ENCODE assay signal across 21 cellular contexts in the genomic region with DNA sequence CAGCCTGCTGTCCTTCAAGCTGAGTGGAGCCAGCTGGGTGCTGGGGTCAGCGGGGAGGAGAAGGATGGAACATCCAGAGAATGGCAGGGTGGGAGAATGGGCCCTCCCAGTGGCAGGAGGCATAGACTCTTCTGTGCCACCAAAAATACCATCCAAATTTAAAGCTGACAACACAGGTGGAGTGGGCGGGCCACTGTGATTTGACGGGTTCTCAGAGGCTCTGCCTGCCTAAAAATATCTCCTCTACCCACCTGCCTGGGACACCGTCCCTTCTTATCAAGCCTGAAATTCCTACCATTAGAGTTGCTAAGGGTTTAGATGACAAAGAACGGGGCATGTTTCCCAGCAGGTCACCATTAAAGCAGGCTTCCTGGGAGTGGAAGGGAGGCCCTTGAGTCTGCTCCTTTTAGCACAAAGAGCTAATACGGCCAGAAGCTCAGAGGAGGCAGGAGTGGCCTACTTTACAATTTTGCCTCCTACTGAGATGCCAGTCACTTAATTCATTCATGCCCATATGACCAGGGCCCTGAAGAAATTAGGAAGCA. TPM values are rescaled to one million over a fixed set of nuclear protein-coding genes. Genes with fewer than 3 reads are reported as not detected.
A peak's percentile ranks its signal among the peaks of the same experiment; 100 is the strongest.
DNase-seq lines count a peak whose midpoint lies in the region; ATAC-seq and TF ChIP-seq lines count a peak whose summit lies in the region.
"Had no signal": no experiment of that assay in that cellular context is flagged by ENCODE, and none has a peak within 500 bp of the region (broad histone marks: within the 10 kb centered on the region; RNA-seq: fewer than 3 reads in every experiment).

No MANE protein-coding gene starts in this region.

- no peak for TF ChIP-seq POLR2A in sigmoid colon (IDR thresholded peaks at IDR 0.05)

- H3K4me3 ChIP-seq in cardiac muscle cell (no peak overlapping the region), left ventricle myocardium inferior (no peak overlapping the region), mesenchymal stem cell (ENCODE audit: insufficient read depth in 1 of 2, low read depth in 1 of 2, low read length in 2 of 2) (no peak overlapping the region), sigmoid colon (no peak overlapping the region), mammary epithelial cell (replicated peaks in 1 of 3; ENCODE audit: insufficient read depth in 1 of 3, low read depth in 2 of 3, low read length in 3 of 3) (no peak overlapping the region)
- H3K4me3 ChIP-seq: SJCRH30 had no signal

- no peak overlapping the region for H4K8ac ChIP-seq in mesenchymal stem cell (ENCODE audit: low read length)

- peaks cover 30% of the 10 kb centered on the region for H3K4me1 ChIP-seq in cardiac muscle cell (ENCODE audit: low read depth)
- H3K4me1 ChIP-seq in left ventricle myocardium inferior, result no peaks in the 10 kb centered on the region
- H3K4me1 ChIP-seq in mesenchymal stem cell (ENCODE audit: control insufficient read depth, insufficient read depth, low read depth, low read length), result no peaks in the 10 kb centered on the region
- no peaks in the 10 kb centered on the region for H3K4me1 ChIP-seq in sigmoid colon
- H3K4me1 ChIP-seq in mammary epithelial cell (ENCODE audit: insufficient read depth, low read length), result no peaks in the 10 kb centered on the region
- H3K4me1 ChIP-seq: SJCRH30 had no signal

- H3K9ac ChIP-seq in mesenchymal stem cell (ENCODE audit: low read length), result no peak overlapping the region
- no peak overlapping the region for H3K9ac ChIP-seq in mammary epithelial cell (ENCODE audit: insufficient read depth, low read length)

- no peak overlapping the region for H3K14ac ChIP-seq in mesenchymal stem cell (ENCODE audit: low read length in 2 of 2)

- no peaks in the 10 kb centered on the region for H3K79me2 ChIP-seq in mammary epithelial cell (ENCODE audit: insufficient read depth, low read length)

- dilution Hi-C loops in mammary epithelial cell (cut with HindIII; ENCODE audit: low sequenced_read_pairs), result no loop called here

- H3K36me3 ChIP-seq in cardiac muscle cell (no peaks in the 10 kb centered on the region), left ventricle myocardium inferior (no peaks in the 10 kb centered on the region), mesenchymal stem cell (ENCODE audit: control insufficient read depth in 1 of 2, insufficient read depth in 2 of 2, low read depth in 1 of 2, low read length in 2 of 2) (no peaks in the 10 kb centered on the region), sigmoid colon (no peaks in the 10 kb centered on the region), mammary epithelial cell (ENCODE audit: insufficient read depth, low read length) (no peaks in the 10 kb centered on the region)
- H3K36me3 ChIP-seq: SJCRH30 had no signal

- DNase-seq in cardiac muscle cell (ENCODE audit: low read depth in 1 of 2, low spot score in 1 of 2) (peak in 1 of 2 donors; percentile 58), left ventricle myocardium inferior (no peak), NCI-H69 (lab: John Stamatoyannopoulos, UW) (peak; percentile 11), mesenchymal stem cell (no peak), sigmoid colon (no peak), mammary epithelial cell (no peak), LoVo (ENCODE audit: low spot score) (no peak)
- DNase-seq: 8988T, Calu3, DMS79 treated with DMSO at 0.1 percent for 48 hours, Karpas-422, NCI-H1092 treated with DMSO at 0.1 percent for 48 hours, NCI-H1436 treated with DMSO at 0.1 percent for 48 hours, NCI-H187 treated with DMSO at 0.1 percent for 48 hours, NCI-H345, NCI-H510A treated with DMSO at 0.1 percent for 48 hours, NCI-H748 treated with DMSO at 0.1 percent for 48 hours had no signal

- no peaks in the 10 kb centered on the region for H4K20me1 ChIP-seq in mammary epithelial cell (ENCODE audit: insufficient read depth, low read length)

- H3K9me3 ChIP-seq in cardiac muscle cell (ENCODE audit: low read depth), result no peaks in the 10 kb centered on the region
- no peaks in the 10 kb centered on the region for H3K9me3 ChIP-seq in left ventricle myocardium inferior (replicated peaks)
- H3K9me3 ChIP-seq in mesenchymal stem cell (ENCODE audit: control insufficient read depth, low read length), result peaks cover 7% of the 10 kb centered on the region
- H3K9me3 ChIP-seq in sigmoid colon, result peaks cover 0 to 2% (median 0%) of the 10 kb centered on the region in 4 donors
- no peaks in the 10 kb centered on the region for H3K9me3 ChIP-seq in mammary epithelial cell (replicated peaks; ENCODE audit: insufficient read depth, low read length)
- H3K9me3 ChIP-seq: SJCRH30 had no signal

- intact Hi-C loops in left ventricle myocardium inferior (cut with micrococcal nuclease) (no loop called here), sigmoid colon (cut with DNase I) (no loop called here), mammary epithelial cell (cut with micrococcal nuclease) (no loop called here)

- no peak overlapping the region for H2BK120ac ChIP-seq in mesenchymal stem cell (ENCODE audit: low read depth, low read length)

- no peak overlapping the region for H3K23ac ChIP-seq in mesenchymal stem cell (ENCODE audit: low read length in 2 of 2)

- peak overlapping the region in 1 of 2 experiments; percentile 25 for H2BK12ac ChIP-seq in mesenchymal stem cell (ENCODE audit: low read length in 2 of 2)

- peak overlapping the region; percentile 51 for H2AFZ ChIP-seq in mesenchymal stem cell (ENCODE audit: low read depth, low read length)
- no peak overlapping the region for H2AFZ ChIP-seq in mammary epithelial cell (ENCODE audit: low read depth, low read length)

- H3K4me2 ChIP-seq in mesenchymal stem cell (ENCODE audit: low read length, poor library complexity, severe bottlenecking) (no peak overlapping the region), mammary epithelial cell (ENCODE audit: insufficient read depth, low read depth, low read length) (no peak overlapping the region)

- H3K27ac ChIP-seq in cardiac muscle cell (peak overlapping the region; percentile 80), left ventricle myocardium inferior (replicated peaks) (no peak overlapping the region), mesenchymal stem cell (ENCODE audit: low read length, poor library complexity, severe bottlenecking) (no peak overlapping the region), sigmoid colon (no peak overlapping the region), mammary epithelial cell (ENCODE audit: insufficient read depth, low read depth, low read length) (no peak overlapping the region)
- H3K27ac ChIP-seq: SJCRH30 had no signal

- no peak overlapping the region for H2BK5ac ChIP-seq in mesenchymal stem cell (ENCODE audit: low read depth, low read length, poor library complexity, severe bottlenecking)

- ATAC-seq in GM18867 (IDR thresholded peaks at IDR 0.05; ENCODE audit: unreplicated experiment), result no peak
- ATAC-seq: HepG2, Right ventricle myocardium inferior had no signal

- WGBS in mesenchymal stem cell, result 80% methylated on average over 5 of the region's 6 CpGs
- WGBS in sigmoid colon, 2 donors, result 88% methylated on average over 6 of the region's 6 CpGs
- WGBS in mammary epithelial cell (ENCODE audit: low coverage, missing lambda C conversion rate), result 81% methylated on average over 6 of the region's 6 CpGs

- H2AK5ac ChIP-seq in mesenchymal stem cell (ENCODE audit: low read length, severe bottlenecking), result no peak overlapping the region

- no peak for TF ChIP-seq CTCF in cardiac muscle cell (IDR thresholded peaks at IDR 0.05; ENCODE audit: low read depth, low read length)
- no peak for TF ChIP-seq CTCF in left ventricle myocardium inferior (IDR thresholded peaks at IDR 0.05; ENCODE audit: borderline replicate concordance)
- TF ChIP-seq CTCF in sigmoid colon (IDR thresholded peaks at IDR 0.05), result no peak
- TF ChIP-seq CTCF in mammary epithelial cell (conservative IDR thresholded peaks at IDR 0.05 in 1 of 2, IDR thresholded peaks at IDR 0.05 in 1 of 2; ENCODE audit: extremely low read depth in 1 of 2, insufficient read depth in 1 of 2, low read depth in 1 of 2, low read length in 2 of 2), result no peak

- in situ Hi-C loops in mammary epithelial cell (cut with MboI; ENCODE audit: low sequenced_read_pairs in 2 of 2), result no loop called here

- no peak overlapping the region for H4K91ac ChIP-seq in mesenchymal stem cell (ENCODE audit: low read length)

- no TSS peak for BruUV-seq in mammary epithelial cell (replicated peaks; lab: Mats Ljungman, UMichigan)

- no peak overlapping the region for H3K18ac ChIP-seq in mesenchymal stem cell (ENCODE audit: low read depth in 1 of 2, low read length in 2 of 2)

- no peak overlapping the region for H2BK15ac ChIP-seq in mesenchymal stem cell (ENCODE audit: low read depth, poor library complexity, severe bottlenecking)

- no peak for TF ChIP-seq EP300 in sigmoid colon (IDR thresholded peaks at IDR 0.05)

- no peaks in the 10 kb centered on the region for H3K79me1 ChIP-seq in mesenchymal stem cell (replicated peaks; ENCODE audit: low read length, poor library complexity, severe bottlenecking)

- CTCF ChIA-PET in mammary epithelial cell (lab: Charles Lee; ENCODE audit: low non-redundant PET), result no interaction called here

- no peaks in the 10 kb centered on the region for H3K27me3 ChIP-seq in cardiac muscle cell
- H3K27me3 ChIP-seq in left ventricle myocardium inferior (ENCODE audit: low read depth), result peaks cover 8% of the 10 kb centered on the region
- H3K27me3 ChIP-seq in mesenchymal stem cell (ENCODE audit: control insufficient read depth in 1 of 2, insufficient read depth in 1 of 2, low read length in 2 of 2), result peaks cover 0 to 8% of the 10 kb centered on the region in 2 experiments
- H3K27me3 ChIP-seq in sigmoid colon, result no peaks in the 10 kb centered on the region
- peaks cover 1% of the 10 kb centered on the region for H3K27me3 ChIP-seq in mammary epithelial cell (ENCODE audit: insufficient read depth, low read length)
- H3K27me3 ChIP-seq: SJCRH30 had no signal

- H3K4ac ChIP-seq in mesenchymal stem cell (ENCODE audit: low read depth in 1 of 2, low read length in 2 of 2), result no peak overlapping the region

RNA-seq across cellular contexts. Expression of a gene that starts 19.8 kb away (rescaled TPM):
- total RNA-seq in cardiac muscle cell, result not detected in 2 replicates
- polyA plus RNA-seq in cardiac muscle cell, result not detected in 2 replicates
- total RNA-seq in left ventricle myocardium inferior, result 0.08 TPM
- polyA plus RNA-seq in mesenchymal stem cell (2013, experiment 1 of 2), result 2.3 TPM
- 2.3 TPM for polyA plus RNA-seq in mesenchymal stem cell (2013, experiment 2 of 2)
- under 1 TPM in 2 of 4 donors, not detected in 2; under 0.01 to 0.14 TPM for total RNA-seq in sigmoid colon
- polyA plus RNA-seq in sigmoid colon, result under 1 TPM in 1 of 3 donors, not detected in 2; 0.20 TPM
- 1 to 10 TPM in 1 of 2 donors, under 1 TPM in 1; under 0.01 to 4.6 TPM for total RNA-seq in mammary epithelial cell
- 1.5 TPM for polyA plus RNA-seq in mammary epithelial cell
- 2.2 TPM for polyA minus RNA-seq in mammary epithelial cell
- total RNA-seq: HepG2, SJCRH30 had no signal
- polyA plus RNA-seq: HepG2 had no signal

RNA-seq across cellular contexts. Expression of a gene that starts 20.2 kb away (rescaled TPM):
- total RNA-seq in cardiac muscle cell (19.4 and 28.7 TPM in 2 replicates), left ventricle myocardium inferior (7.5 TPM), sigmoid colon (10 to 100 TPM in 3 of 4 donors, 1 to 10 TPM in 1; 7.5 to 21.3 (median 16.8) TPM), mammary epithelial cell (10 to 100 TPM; 12.8 to 25.8 TPM)
- polyA plus RNA-seq in cardiac muscle cell (19.2 and 24.4 TPM in 2 replicates), sigmoid colon (10 to 100 TPM in 2 of 3 donors, 1 to 10 TPM in 1; 7.8 to 12.3 (median 11.1) TPM), mammary epithelial cell (24.6 TPM)
- 13.0 TPM for polyA plus RNA-seq in mesenchymal stem cell (2013, experiment 1 of 2)
- 13.3 TPM for polyA plus RNA-seq in mesenchymal stem cell (2013, experiment 2 of 2)
- polyA minus RNA-seq in mammary epithelial cell, result 50.1 TPM
